In the genomic region with DNA sequence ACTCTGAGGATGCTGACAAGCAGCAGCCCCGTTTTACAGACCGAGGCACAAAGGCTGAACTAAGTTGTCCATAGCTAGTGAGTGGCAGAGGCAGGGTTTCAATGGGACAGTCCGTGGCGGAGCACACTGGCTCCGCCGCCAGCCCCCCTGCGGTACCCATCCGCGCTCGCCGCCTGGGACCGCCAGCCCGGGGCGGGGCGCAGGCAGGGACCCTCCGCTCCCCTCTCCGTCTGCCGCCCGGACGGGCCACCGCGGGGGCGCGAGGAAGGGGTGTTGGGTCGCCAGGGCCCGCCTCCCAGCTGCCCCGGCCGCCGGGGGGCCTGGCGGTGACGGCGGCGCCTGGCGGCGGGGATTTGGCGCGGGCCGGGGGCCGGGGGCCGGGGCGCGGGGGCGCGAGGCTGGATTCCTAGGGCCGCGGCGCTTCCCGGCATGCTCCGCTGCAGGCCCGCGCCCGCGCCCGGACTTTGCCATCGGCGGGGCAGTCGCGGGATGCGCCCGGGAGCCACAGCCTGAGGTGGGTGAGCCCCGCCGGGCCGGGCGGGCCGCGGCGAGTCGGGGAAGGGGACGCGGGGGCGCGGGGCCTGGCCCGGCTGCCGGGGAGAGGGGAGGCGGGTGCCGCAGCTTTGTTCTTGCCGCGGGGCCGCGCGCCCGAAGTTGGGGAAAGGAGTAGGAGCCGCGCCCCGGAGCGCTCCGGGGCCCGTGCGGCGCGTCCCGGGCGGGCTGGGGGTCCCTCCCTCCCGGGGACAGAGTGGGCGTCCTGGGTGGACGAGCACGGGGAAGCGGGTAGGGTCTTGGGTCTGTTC, we compare ENCODE assay signal across 8 cellular contexts. TPM values are rescaled to one million over a fixed set of nuclear protein-coding genes. Genes with fewer than 3 reads are reported as not detected.
A peak's percentile ranks its signal among the peaks of the same experiment; 100 is the strongest.
DNase-seq lines count a peak whose midpoint lies in the region; ATAC-seq and TF ChIP-seq lines count a peak whose summit lies in the region.

Gene TMEM98 (plus strand): TSS at position 430 of the 803 bp plus-strand sequence. CDS start 3,376 bp downstream, outside the sequence.

- no peaks in the 10 kb centered on the region for H3K27me3 ChIP-seq in fibroblast of lung (ENCODE audit: control insufficient read depth, insufficient read depth, low read length)
- no peaks in the 10 kb centered on the region for H3K27me3 ChIP-seq in mucosa of stomach (ENCODE audit: control insufficient read depth, insufficient read depth, low read length)
- peaks cover 7% of the 10 kb centered on the region for H3K27me3 ChIP-seq in upper lobe of right lung

- intact Hi-C loops in activated CD4-positive, alpha-beta T cell treated with anti-CD3 and anti-CD28 coated beads for 36 hours (cut with DNase I, micrococcal nuclease): no loop called here
- intact Hi-C loops in upper lobe of right lung (cut with DNase I): no loop called here

- H4K20me1 ChIP-seq in fibroblast of lung (ENCODE audit: control insufficient read depth, extremely low read depth, insufficient read depth, low read length): no peaks in the 10 kb centered on the region

- H3K9me3 ChIP-seq in T-helper 17 cell (ENCODE audit: control insufficient read depth, low read length, poor library complexity, severe bottlenecking): no peaks in the 10 kb centered on the region
- H3K9me3 ChIP-seq in fibroblast of lung (ENCODE audit: control insufficient read depth, insufficient read depth, low read depth, low read length): no peaks in the 10 kb centered on the region
- H3K9me3 ChIP-seq in mucosa of stomach (ENCODE audit: control insufficient read depth, low read length): no peaks in the 10 kb centered on the region
- no peaks in the 10 kb centered on the region for H3K9me3 ChIP-seq in upper lobe of right lung

- H3K4me1 Mint-ChIP-seq in activated CD4-positive, alpha-beta T cell treated with anti-CD3 and anti-CD28 coated beads for 36 hours: no peaks in the 10 kb centered on the region
- no peaks in the 10 kb centered on the region for H3K4me1 Mint-ChIP-seq in T-helper 17 cell

- no peaks in the 10 kb centered on the region for H3K9me3 Mint-ChIP-seq in activated CD4-positive, alpha-beta T cell treated with anti-CD3 and anti-CD28 coated beads for 36 hours (ENCODE audit: low read depth)

- CTCF ChIA-PET in activated CD4-positive, alpha-beta T cell treated with anti-CD3 and anti-CD28 coated beads for 36 hours (lab: Charles Lee): interaction anchor here (0.6 to 2.2 kb wide), 5 partner anchors 10 to 145 kb away, joined by 3 to 9 read pairs (median 5); partner anchors contain the start of gene MYO1D

- H2AFZ ChIP-seq in fibroblast of lung (ENCODE audit: low read length): peak within 1 kb of the TSS; percentile 96

- H3K27me3 Mint-ChIP-seq in activated CD4-positive, alpha-beta T cell treated with anti-CD3 and anti-CD28 coated beads for 36 hours: peaks cover 27% of the 10 kb centered on the region
- H3K27me3 Mint-ChIP-seq in T-helper 17 cell: peaks cover 46% of the 10 kb centered on the region

- H3K79me2 ChIP-seq in fibroblast of lung (ENCODE audit: control insufficient read depth, insufficient read depth, low read length): peaks cover 2% of the 10 kb centered on the region

- peak; percentile 47 for ATAC-seq in activated CD4-positive, alpha-beta T cell treated with anti-CD3 and anti-CD28 coated beads for 36 hours
- no peak for ATAC-seq in T-helper 17 cell
- peak; percentile 80 for ATAC-seq in upper lobe of right lung
- ATAC-seq in HG02852 (IDR thresholded peaks at IDR 0.05; ENCODE audit: unreplicated experiment): no peak

- DNase-seq in activated CD4-positive, alpha-beta T cell treated with anti-CD3 and anti-CD28 coated beads for 36 hours: peak; percentile 24
- DNase-seq in activated CD4-positive, alpha-beta T cell treated with anti-CD3 and anti-CD28 coated beads for 1 hour: no peak
- DNase-seq in T-helper 17 cell (no peak), fibroblast of lung (ENCODE audit: low read depth in 2 of 2) (peak; percentile 25 to 42), upper lobe of right lung (peak; percentile 78), RPMI8226 (no peak)

- H3K4me1 ChIP-seq in fibroblast of lung (ENCODE audit: control insufficient read depth, extremely low read depth, insufficient read depth, low read length) (peaks cover 7% of the 10 kb centered on the region), mucosa of stomach (ENCODE audit: control insufficient read depth, insufficient read depth, low read length) (peaks cover 15% of the 10 kb centered on the region), upper lobe of right lung (peaks cover 14% of the 10 kb centered on the region)

- H3K27ac ChIP-seq in fibroblast of lung (ENCODE audit: insufficient read depth, low read length): peak within 1 kb of the TSS; percentile 62
- peak within 1 kb of the TSS; percentile 78 for H3K27ac ChIP-seq in upper lobe of right lung

- POLR2A ChIA-PET in activated CD4-positive, alpha-beta T cell treated with anti-CD3 and anti-CD28 coated beads for 36 hours (lab: Charles Lee): no interaction called here

- H3K4me2 ChIP-seq in fibroblast of lung (ENCODE audit: extremely low read depth, insufficient read depth, low read length): peak within 1 kb of the TSS; percentile 95

- H3K27ac Mint-ChIP-seq in activated CD4-positive, alpha-beta T cell treated with anti-CD3 and anti-CD28 coated beads for 36 hours: no peak within 1 kb of the TSS
- no peak within 1 kb of the TSS for H3K27ac Mint-ChIP-seq in T-helper 17 cell

- TF ChIP-seq CTCF in fibroblast of lung (conservative IDR thresholded peaks at IDR 0.05 in 1 of 2, IDR thresholded peaks at IDR 0.05 in 1 of 2; ENCODE audit: low read depth in 1 of 2, low read length in 2 of 2) (no peak), upper lobe of right lung (IDR thresholded peaks at IDR 0.05) (no peak)

- peak within 1 kb of the TSS; percentile 75 for H3K9ac ChIP-seq in fibroblast of lung (ENCODE audit: insufficient read depth, low read length)
- H3K9ac ChIP-seq in mucosa of stomach (ENCODE audit: low read length): peak within 1 kb of the TSS; percentile 67

- H3K4me3 ChIP-seq in fibroblast of lung (replicated peaks in 1 of 4; ENCODE audit: control extremely low read depth in 1 of 4, insufficient read depth in 1 of 4, low read depth in 3 of 4, low read length in 4 of 4) (peak within 1 kb of the TSS; percentile 76 to 94 (median 85)), mucosa of stomach (ENCODE audit: low read length) (peak within 1 kb of the TSS; percentile 68), upper lobe of right lung (peak within 1 kb of the TSS; percentile 56)

- peak within 1 kb of the TSS; percentile 48 for H3K4me3 Mint-ChIP-seq in activated CD4-positive, alpha-beta T cell treated with anti-CD3 and anti-CD28 coated beads for 36 hours
- H3K4me3 Mint-ChIP-seq in T-helper 17 cell: peak within 1 kb of the TSS; percentile 58

- H3K36me3 ChIP-seq in fibroblast of lung (ENCODE audit: control insufficient read depth, insufficient read depth, low read length): peaks cover 2% of the 10 kb centered on the region
- H3K36me3 ChIP-seq in mucosa of stomach (ENCODE audit: control insufficient read depth, insufficient read depth, low read length): no peaks in the 10 kb centered on the region
- H3K36me3 ChIP-seq in upper lobe of right lung: no peaks in the 10 kb centered on the region

- no peaks in the 10 kb centered on the region for H3K36me3 Mint-ChIP-seq in activated CD4-positive, alpha-beta T cell treated with anti-CD3 and anti-CD28 coated beads for 36 hours (ENCODE audit: low read depth)
- H3K36me3 Mint-ChIP-seq in T-helper 17 cell (ENCODE audit: low read depth): peaks cover 2% of the 10 kb centered on the region

RNA-seq across cellular contexts. Expression of gene TMEM98, which starts in this region (rescaled TPM):
- under 1 TPM; 0.41 to 0.77 TPM for total RNA-seq in activated CD4-positive, alpha-beta T cell treated with anti-CD3 and anti-CD28 coated beads for 36 hours
- not detected for total RNA-seq in T-helper 17 cell
- total RNA-seq in fibroblast of lung: 153 and 190 TPM in 2 replicates
- 172 and 220 TPM in 2 replicates for polyA plus RNA-seq in fibroblast of lung
- 100.0 and 127 TPM in 2 replicates for polyA plus RNA-seq in fibroblast of lung (2012)
- polyA minus RNA-seq in fibroblast of lung (ENCODE audit: low replicate concordance): 529 and 610 TPM in 2 replicates
- 72.9 TPM for total RNA-seq in upper lobe of right lung

Comparison
In these comparisons a context has a peak if more than half of its experiments do, and no peak if none do; other contexts are left out.
1. RNA of gene TMEM98 (total RNA-seq): 153 to 190 TPM in fibroblast of lung and 72.9 TPM in upper lobe of right lung (single experiment); 0.41 to 0.77 TPM in activated CD4-positive, alpha-beta T cell treated with anti-CD3 and anti-CD28 coated beads for 36 hours and not detected in T-helper 17 cell; every median in the first group is over 10 times any median in the second.
2. Peak in DNase-seq and ATAC-seq in activated CD4-positive, alpha-beta T cell treated with anti-CD3 and anti-CD28 coated beads for 36 hours; RNA of the gene not detected or under 1 TPM.
3. DNase-seq: peak in fibroblast of lung (2 of 2) and upper lobe of right lung (single experiment); none in activated CD4-positive, alpha-beta T cell treated with anti-CD3 and anti-CD28 coated beads for 1 hour (single experiment), T-helper 17 cell (0 of 3) and RPMI8226 (single experiment).
4. Peak in every context shown above with its lines, with median percentiles within 50 percentile points of each other: H3K4me3 ChIP-seq.